In the genomic region with DNA sequence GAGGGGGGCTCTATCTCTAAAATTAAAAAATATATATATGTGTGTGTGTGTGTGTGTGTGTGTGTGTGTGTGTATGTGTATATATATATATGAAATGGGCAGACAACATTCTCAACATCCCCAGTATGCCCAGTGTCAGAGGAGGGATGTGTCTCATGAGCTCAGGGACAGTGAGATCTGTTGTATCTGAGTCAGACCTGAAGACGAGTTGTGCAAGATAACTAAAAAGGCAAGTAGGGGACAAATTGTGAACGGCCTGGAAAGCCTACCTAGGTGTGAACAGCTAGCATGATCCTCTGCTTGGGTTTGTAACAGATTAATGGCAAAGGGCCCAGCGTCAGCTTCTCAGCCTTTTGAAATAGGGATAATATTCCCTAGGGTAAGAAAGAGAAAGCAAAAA, we compare ENCODE assay signal across 39 cellular contexts.
"Had no signal": no experiment of that assay in that cellular context is flagged by ENCODE, and none has a peak within 500 bp of the region (broad histone marks: within the 10 kb centered on the region; RNA-seq: fewer than 3 reads in every experiment).

No MANE protein-coding gene starts in this region.

- DNase-seq: activated effector memory CD4-positive, alpha-beta T cell treated with anti-CD3 and anti-CD28 coated beads, Interleukin-2, amount 50 U/mL, for 16 hours; activated effector memory CD4-positive, alpha-beta T cell treated with Interleukin-2 at 50 U/mL for 16 hours; activated gamma-delta T cell; activated gamma-delta T cell treated with Interleukin-2 at 50 U/mL for 16 hours; activated naive CD4-positive, alpha-beta T cell; activated naive CD4-positive, alpha-beta T cell treated with anti-CD3 and anti-CD28 coated beads for 36 hours; activated naive CD4-positive, alpha-beta T cell treated with anti-CD3 and anti-CD28 coated beads, Interleukin-2, amount 10 ng/mL, durations not matched to agents 7 days and 5 days; activated naive CD4-positive, alpha-beta T cell treated with anti-CD3 and anti-CD28 coated beads, Interleukin-2, amount 50 U/mL, for 16 hours; activated naive CD4-positive, alpha-beta T cell treated with Interleukin-2 at 50 U/mL for 16 hours; activated naive CD8-positive, alpha-beta T cell treated with anti-CD3 and anti-CD28 coated beads for 36 hours; activated naive CD8-positive, alpha-beta T cell treated with anti-CD3 and anti-CD28 coated beads, Interleukin-2, amount 10 ng/mL, durations not matched to agents 7 days and 5 days; activated naive CD8-positive, alpha-beta T cell treated with anti-CD3 and anti-CD28 coated beads, Interleukin-2, amount 50 U/mL, for 24 hours; activated T-cell treated with anti-CD3 and anti-CD28 coated beads for 4 hours; activated T-cell treated with anti-CD3 and anti-CD28 coated beads, Interleukin-2, amount 50 U/mL, for 1 hour; activated T-cell treated with anti-CD3 and anti-CD28 coated beads, Interleukin-2, amount 50 U/mL, for 24 hours; activated T-cell treated with anti-CD3 and anti-CD28 coated beads, Interleukin-2, amount 50 U/mL, for 4 hours; activated T-cell treated with anti-CD3 and anti-CD28 coated beads, Interleukin-2, amount 50 U/mL, for 48 hours; activated T-cell treated with anti-CD3 and anti-CD28 coated beads, Interleukin-2, amount 50 U/mL, for 72 hours; adrenal gland; amniotic stem cell; amygdala; anterior cingulate cortex; aorta; body of pancreas; brain microvascular endothelial cell; caudate nucleus; central memory CD4-positive, alpha-beta T cell; cerebellar nuclear complex had no signal

- H3K4me1 Mint-ChIP-seq: activated naive CD4-positive, alpha-beta T cell treated with anti-CD3 and anti-CD28 coated beads, Interleukin-2, amount 10 ng/mL, durations not matched to agents 7 days and 5 days; activated naive CD4-positive, alpha-beta T cell treated with anti-CD3 and anti-CD28 coated beads, Interleukin-2, amount 50 U/mL, for 24 hours; activated naive CD8-positive, alpha-beta T cell treated with anti-CD3 and anti-CD28 coated beads for 36 hours; activated naive CD8-positive, alpha-beta T cell treated with anti-CD3 and anti-CD28 coated beads, Interleukin-2, amount 10 ng/mL, durations not matched to agents 7 days and 5 days; activated naive CD8-positive, alpha-beta T cell treated with anti-CD3 and anti-CD28 coated beads, Interleukin-2, amount 50 U/mL, for 24 hours; activated T-helper 17 cell treated with anti-CD3 and anti-CD28 coated beads, Interleukin-2, amount 50 U/mL, for 72 hours; brain; central memory CD8-positive, alpha-beta T cell had no signal

- H3K4me3 Mint-ChIP-seq: activated naive CD4-positive, alpha-beta T cell treated with anti-CD3 and anti-CD28 coated beads for 36 hours; activated naive CD4-positive, alpha-beta T cell treated with anti-CD3 and anti-CD28 coated beads, Interleukin-2, amount 10 ng/mL, durations not matched to agents 7 days and 5 days; activated naive CD4-positive, alpha-beta T cell treated with anti-CD3 and anti-CD28 coated beads, Interleukin-2, amount 50 U/mL, for 24 hours; activated naive CD8-positive, alpha-beta T cell; activated naive CD8-positive, alpha-beta T cell treated with anti-CD3 and anti-CD28 coated beads for 36 hours; activated naive CD8-positive, alpha-beta T cell treated with anti-CD3 and anti-CD28 coated beads, Interleukin-2, amount 10 ng/mL, durations not matched to agents 7 days and 5 days; activated naive CD8-positive, alpha-beta T cell treated with anti-CD3 and anti-CD28 coated beads, Interleukin-2, amount 50 U/mL, for 24 hours; activated T-cell treated with anti-CD3 and anti-CD28 coated beads, Interleukin-2, amount 50 U/mL, for 24 hours; activated T-cell treated with anti-CD3 and anti-CD28 coated beads, Interleukin-2, amount 50 U/mL, for 4 hours; activated T-cell treated with anti-CD3 and anti-CD28 coated beads, Interleukin-2, amount 50 U/mL, for 72 hours; activated T-helper 1 cell treated with anti-CD3 and anti-CD28 coated beads, Interleukin-12 subunit alpha, Interleukin-12 subunit beta, Interleukin-2, Interleukin-4 antibody, amounts not matched to agents 30 ng/mL and 10 ng/mL and 1 ng/mL, durations not matched to agents 14 hours and 24 hours and 36 hours; activated T-helper 17 cell treated with anti-CD3 and anti-CD28 coated beads, Interleukin-2, amount 50 U/mL, for 72 hours; brain; central memory CD8-positive, alpha-beta T cell had no signal

- H3K36me3 Mint-ChIP-seq: activated naive CD4-positive, alpha-beta T cell treated with anti-CD3 and anti-CD28 coated beads, Interleukin-2, amount 10 ng/mL, durations not matched to agents 7 days and 5 days; activated naive CD4-positive, alpha-beta T cell treated with anti-CD3 and anti-CD28 coated beads, Interleukin-2, amount 50 U/mL, for 24 hours; activated naive CD4-positive, alpha-beta T cell treated with anti-CD3 and anti-CD28 coated beads, Interleukin-2, amount 50 U/mL, for 72 hours; activated naive CD8-positive, alpha-beta T cell treated with anti-CD3 and anti-CD28 coated beads for 36 hours; activated naive CD8-positive, alpha-beta T cell treated with anti-CD3 and anti-CD28 coated beads, Interleukin-2, amount 10 ng/mL, durations not matched to agents 7 days and 5 days; brain had no signal

- H3K27ac Mint-ChIP-seq: activated naive CD4-positive, alpha-beta T cell treated with anti-CD3 and anti-CD28 coated beads for 36 hours; activated naive CD4-positive, alpha-beta T cell treated with anti-CD3 and anti-CD28 coated beads, Interleukin-2, amount 10 ng/mL, durations not matched to agents 7 days and 5 days; activated naive CD4-positive, alpha-beta T cell treated with anti-CD3 and anti-CD28 coated beads, Interleukin-2, amount 50 U/mL, for 24 hours; activated naive CD4-positive, alpha-beta T cell treated with anti-CD3 and anti-CD28 coated beads, Interleukin-2, amount 50 U/mL, for 72 hours; activated naive CD8-positive, alpha-beta T cell; activated naive CD8-positive, alpha-beta T cell treated with anti-CD3 and anti-CD28 coated beads for 36 hours; activated naive CD8-positive, alpha-beta T cell treated with anti-CD3 and anti-CD28 coated beads, Interleukin-2, amount 10 ng/mL, durations not matched to agents 7 days and 5 days; activated naive CD8-positive, alpha-beta T cell treated with anti-CD3 and anti-CD28 coated beads, Interleukin-2, amount 50 U/mL, for 24 hours; activated T-cell treated with anti-CD3 and anti-CD28 coated beads, Interleukin-2, amount 50 U/mL, for 24 hours; activated T-cell treated with anti-CD3 and anti-CD28 coated beads, Interleukin-2, amount 50 U/mL, for 72 hours; activated T-helper 1 cell treated with anti-CD3 and anti-CD28 coated beads, Interleukin-12 subunit alpha, Interleukin-12 subunit beta, Interleukin-2, Interleukin-4 antibody, amounts not matched to agents 30 ng/mL and 10 ng/mL and 1 ng/mL, durations not matched to agents 14 hours and 24 hours and 36 hours; activated T-helper 17 cell treated with anti-CD3 and anti-CD28 coated beads, Interleukin-2, amount 50 U/mL, for 72 hours; activated T-helper 2 cell treated with anti-CD3 and anti-CD28 coated beads, Interferon-gamma antibody, Interleukin-2, Interleukin-4, amounts not matched to agents 10 μg/mL and 5 μg/mL and 100 μg/mL, durations not matched to agents 14 hours and 24 hours and 36 hours; brain had no signal

- H3K9me3 Mint-ChIP-seq: activated naive CD4-positive, alpha-beta T cell treated with anti-CD3 and anti-CD28 coated beads for 36 hours; activated naive CD4-positive, alpha-beta T cell treated with anti-CD3 and anti-CD28 coated beads, Interleukin-2, amount 10 ng/mL, durations not matched to agents 7 days and 5 days; activated naive CD4-positive, alpha-beta T cell treated with anti-CD3 and anti-CD28 coated beads, Interleukin-2, amount 50 U/mL, for 72 hours; activated naive CD8-positive, alpha-beta T cell treated with anti-CD3 and anti-CD28 coated beads for 36 hours; activated naive CD8-positive, alpha-beta T cell treated with anti-CD3 and anti-CD28 coated beads, Interleukin-2, amount 10 ng/mL, durations not matched to agents 7 days and 5 days; activated naive CD8-positive, alpha-beta T cell treated with anti-CD3 and anti-CD28 coated beads, Interleukin-2, amount 50 U/mL, for 24 hours; activated T-cell treated with anti-CD3 and anti-CD28 coated beads, Interleukin-2, amount 50 U/mL, for 24 hours; activated T-cell treated with anti-CD3 and anti-CD28 coated beads, Interleukin-2, amount 50 U/mL, for 4 hours; activated T-cell treated with anti-CD3 and anti-CD28 coated beads, Interleukin-2, amount 50 U/mL, for 72 hours; activated T-helper 1 cell treated with anti-CD3 and anti-CD28 coated beads, Interleukin-12 subunit alpha, Interleukin-12 subunit beta, Interleukin-2, Interleukin-4 antibody, amounts not matched to agents 30 ng/mL and 10 ng/mL and 1 ng/mL, durations not matched to agents 14 hours and 24 hours and 36 hours; activated T-helper 17 cell treated with anti-CD3 and anti-CD28 coated beads, Interleukin-2, amount 50 U/mL, for 72 hours; activated T-helper 2 cell treated with anti-CD3 and anti-CD28 coated beads, Interferon-gamma antibody, Interleukin-2, Interleukin-4, amounts not matched to agents 10 μg/mL and 5 μg/mL and 100 μg/mL, durations not matched to agents 14 hours and 24 hours and 36 hours; brain; central memory CD8-positive, alpha-beta T cell had no signal

- H3K4me1 ChIP-seq: adrenal gland, ascending aorta, body of pancreas, breast epithelium had no signal

- H3K9me3 ChIP-seq: adrenal gland, ascending aorta, body of pancreas, breast epithelium had no signal

- ATAC-seq: activated naive CD4-positive, alpha-beta T cell treated with anti-CD3 and anti-CD28 coated beads, Interleukin-2, amount 50 U/mL, for 72 hours; activated naive CD8-positive, alpha-beta T cell treated with anti-CD3 and anti-CD28 coated beads, Interleukin-2, amount 50 U/mL, for 24 hours; activated T-cell treated with anti-CD3 and anti-CD28 coated beads, Interleukin-2, amount 50 U/mL, for 4 hours; activated T-cell treated with anti-CD3 and anti-CD28 coated beads, Interleukin-2, amount 50 U/mL, for 72 hours; activated T-helper 17 cell treated with anti-CD3 and anti-CD28 coated beads, Interleukin-2, amount 50 U/mL, for 72 hours; body of pancreas had no signal

- H3K27ac ChIP-seq: adrenal gland, ascending aorta, body of pancreas, brain microvascular endothelial cell, breast epithelium, cardiac muscle cell had no signal

- H3K36me3 ChIP-seq: adrenal gland, ascending aorta, brain microvascular endothelial cell, breast epithelium, cardiac muscle cell had no signal

- H3K4me3 ChIP-seq: adrenal gland, ascending aorta, body of pancreas, breast epithelium, cardiac muscle cell had no signal

- H3K27me3 ChIP-seq: adrenal gland, ascending aorta, body of pancreas, brain microvascular endothelial cell, breast epithelium, cardiac muscle cell had no signal
